In the genomic region with DNA sequence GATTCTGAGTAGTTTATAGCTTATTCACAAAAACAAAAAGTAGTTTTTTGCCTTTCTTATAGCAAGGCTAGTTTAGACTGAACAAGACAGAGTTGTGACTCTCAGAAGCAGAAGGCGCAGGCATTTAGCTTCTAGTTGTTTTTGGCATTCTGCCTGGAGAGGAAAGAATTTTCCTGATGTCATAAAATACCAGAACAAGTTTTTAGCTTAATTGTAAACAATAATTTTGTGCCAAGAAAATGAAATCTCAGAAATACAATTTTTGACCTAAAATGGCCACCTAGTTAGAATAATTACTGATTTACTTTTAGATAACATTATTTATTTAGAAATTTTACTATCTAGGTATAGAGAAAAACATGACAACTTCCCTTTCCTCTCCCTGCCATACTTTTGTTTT, we compare ENCODE assay signal across 8 cellular contexts. TPM values are rescaled to one million over a fixed set of nuclear protein-coding genes. Genes with fewer than 3 reads are reported as not detected.
DNase-seq lines count a peak whose midpoint lies in the region; ATAC-seq and TF ChIP-seq lines count a peak whose summit lies in the region.

No MANE protein-coding gene starts in this region.

- H3K27me3 ChIP-seq in BJ (ENCODE audit: control insufficient read depth, insufficient read depth, low read length) = no peaks in the 10 kb centered on the region
- H3K27me3 ChIP-seq in naive thymus-derived CD4-positive, alpha-beta T cell (ENCODE audit: control insufficient read depth in 2 of 2, insufficient read depth in 2 of 2, low read length in 2 of 2) = no peaks in the 10 kb centered on the region

- H3K9me3 Mint-ChIP-seq in naive thymus-derived CD4-positive, alpha-beta T cell = peaks cover 0 to 3% (median 0%) of the 10 kb centered on the region in 11 donors

- peaks cover 20% of the 10 kb centered on the region for H3K4me1 Mint-ChIP-seq in T-helper 17 cell
- peaks cover 9 to 66% (median 60%) of the 10 kb centered on the region in 7 donors for H3K4me1 Mint-ChIP-seq in naive thymus-derived CD4-positive, alpha-beta T cell

- H3K27ac ChIP-seq in naive thymus-derived CD4-positive, alpha-beta T cell (ENCODE audit: low read depth, low read length) = peak overlapping the region; percentile 95

- TF ChIP-seq CTCF in BJ (IDR thresholded peaks at IDR 0.05; ENCODE audit: insufficient read depth, low read depth, low read length) (no peak), epithelial cell of proximal tubule (conservative IDR thresholded peaks at IDR 0.05; ENCODE audit: low read depth, low read length) (no peak)

- ATAC-seq in T-helper 17 cell (no peak), HG03045 (IDR thresholded peaks at IDR 0.05; ENCODE audit: unreplicated experiment) (no peak)
- ATAC-seq in naive thymus-derived CD4-positive, alpha-beta T cell = no peak

- H3K9me3 ChIP-seq in T-helper 17 cell (ENCODE audit: control insufficient read depth, low read length, poor library complexity, severe bottlenecking) = no peaks in the 10 kb centered on the region
- H3K9me3 ChIP-seq in naive thymus-derived CD4-positive, alpha-beta T cell (ENCODE audit: control insufficient read depth in 2 of 3, low read length in 3 of 3) = no peaks in the 10 kb centered on the region

- CTCF ChIA-PET in BJ (lab: Yijun Ruan, JAX) = interaction anchor here (0.8 to 1.6 kb wide), 4 partner anchors 9 to 109 kb away, joined by 4 to 8 read pairs (median 4); partner anchors contain the start of gene FUBP1
- CTCF ChIA-PET in naive thymus-derived CD4-positive, alpha-beta T cell (lab: Charles Lee) = interaction anchor here (1.0 kb wide), 1 partner anchor 109 kb away, joined by 3 read pairs; no protein-coding TSS in a partner anchor

- POLR2A ChIA-PET in BJ (lab: Charles Lee) = interaction anchor here (0.7 to 2.6 kb wide), 3 partner anchors 24 to 65 kb away, joined by 3 to 12 read pairs (median 8); partner anchors contain the start of gene FUBP1
- POLR2A ChIA-PET in naive thymus-derived CD4-positive, alpha-beta T cell (lab: Charles Lee) = interaction anchor here (0.6 to 15.7 kb wide), 6 partner anchors 12 to 44 kb away, joined by 3 to 324 read pairs (median 4); partner anchors contain the start of gene FUBP1

- H3K27ac Mint-ChIP-seq in T-helper 17 cell = peak overlapping the region; percentile 100
- peak overlapping the region; percentile 29 to 100 (median 98) for H3K27ac Mint-ChIP-seq in naive thymus-derived CD4-positive, alpha-beta T cell

- peak overlapping the region; percentile 98 for H3K4me3 Mint-ChIP-seq in T-helper 17 cell
- H3K4me3 Mint-ChIP-seq in naive thymus-derived CD4-positive, alpha-beta T cell = peak overlapping the region; percentile 87 to 99 (median 92)

- H3K4me1 ChIP-seq in naive thymus-derived CD4-positive, alpha-beta T cell (ENCODE audit: control insufficient read depth in 2 of 2, insufficient read depth in 2 of 2, low read length in 2 of 2) = peaks cover 8 to 17% of the 10 kb centered on the region in 2 donors

- no peaks in the 10 kb centered on the region for H3K36me3 ChIP-seq in BJ (ENCODE audit: control insufficient read depth, insufficient read depth, low read length)
- H3K36me3 ChIP-seq in naive thymus-derived CD4-positive, alpha-beta T cell (ENCODE audit: control insufficient read depth in 2 of 3, insufficient read depth in 3 of 3, low read length in 3 of 3) = no peaks in the 10 kb centered on the region

- no peaks in the 10 kb centered on the region for H3K36me3 Mint-ChIP-seq in T-helper 17 cell (ENCODE audit: low read depth)
- no peaks in the 10 kb centered on the region for H3K36me3 Mint-ChIP-seq in naive thymus-derived CD4-positive, alpha-beta T cell

- H3K27me3 Mint-ChIP-seq in T-helper 17 cell = no peaks in the 10 kb centered on the region
- peaks cover 0 to 3% (median 0%) of the 10 kb centered on the region in 5 donors for H3K27me3 Mint-ChIP-seq in naive thymus-derived CD4-positive, alpha-beta T cell

- intact Hi-C loops in naive thymus-derived CD4-positive, alpha-beta T cell (cut with micrococcal nuclease) = loop anchor here (2.0 to 10.0 kb wide), 5 partner anchors 35 to 791 kb away; partner anchors contain the start of genes IFI44 (in 1 of the 2), IFI44L (in 1 of the 2) and PIGK (in 1 of the 2)

- peak; percentile 63 for DNase-seq in BJ (ENCODE audit: low read depth)
- DNase-seq in HS-5 (ENCODE audit: low read depth) = peak; percentile 79
- DNase-seq in T-helper 17 cell = no peak
- peak; percentile 65 for DNase-seq in epithelial cell of proximal tubule (ENCODE audit: low read depth)
- peak in 6 of 9 donors; percentile 21 to 45 (median 34) for DNase-seq in naive thymus-derived CD4-positive, alpha-beta T cell
- DNase-seq in mesenteric fat pad (ENCODE audit: low spot score) = no peak
- no peak for DNase-seq in NK-92 treated with Interleukin-12 subunit alpha and Interleukin-12 subunit beta, amount 100 ng/mL, for 24 hours (lab: John Stamatoyannopoulos, UW)

- H3K4me3 ChIP-seq in BJ (ENCODE audit: low read depth, low read length) (peak overlapping the region; percentile 68), epithelial cell of proximal tubule (ENCODE audit: low read depth, low read length) (peak overlapping the region; percentile 70)
- peak overlapping the region; percentile 57 for H3K4me3 ChIP-seq in naive thymus-derived CD4-positive, alpha-beta T cell (ENCODE audit: low read length)

RNA-seq across cellular contexts. Expression of gene DNAJB4, which starts 1.0 kb away (rescaled TPM):
- 16.7 and 39.6 TPM in 2 replicates for polyA plus RNA-seq in BJ (2011; rRNA removed)
- 17.2 and 21.0 TPM in 2 replicates for polyA minus RNA-seq in BJ (2011; rRNA and poly(A)+ RNA removed)
- 10 to 100 TPM; 15.2 to 20.8 TPM for total RNA-seq in T-helper 17 cell
- 3.6 and 10.9 TPM in 2 replicates for total RNA-seq in epithelial cell of proximal tubule
- 10 to 100 TPM; 11.4 to 20.1 (median 18.2) TPM for total RNA-seq in naive thymus-derived CD4-positive, alpha-beta T cell
- polyA plus RNA-seq in naive thymus-derived CD4-positive, alpha-beta T cell = 1 to 10 TPM; 5.9 to 7.2 TPM
- 25.2 TPM for total RNA-seq in mesenteric fat pad

RNA-seq across cellular contexts. Expression of gene FUBP1, which starts 26.9 kb away (rescaled TPM):
- polyA plus RNA-seq in BJ (2011; rRNA removed) = 79.0 and 96.2 TPM in 2 replicates
- polyA minus RNA-seq in BJ (2011; rRNA and poly(A)+ RNA removed) = 66.0 and 109 TPM in 2 replicates
- 100 to 1,000 TPM; 227 to 253 TPM for total RNA-seq in T-helper 17 cell
- total RNA-seq in epithelial cell of proximal tubule = 81.2 and 133 TPM in 2 replicates
- total RNA-seq in naive thymus-derived CD4-positive, alpha-beta T cell = 100 to 1,000 TPM; 182 to 253 (median 224) TPM
- polyA plus RNA-seq in naive thymus-derived CD4-positive, alpha-beta T cell = 10 to 100 TPM; 58.0 to 61.8 TPM
- total RNA-seq in mesenteric fat pad = 93.6 TPM

RNA-seq across cellular contexts. Expression of gene GIPC2, which starts 40.0 kb away (rescaled TPM):
- polyA plus RNA-seq in BJ (2011; rRNA removed) = 0.04 and 0.15 TPM in 2 replicates
- polyA minus RNA-seq in BJ (2011; rRNA and poly(A)+ RNA removed) = 0.09 TPM in 1 of 2 replicates, not detected in the other
- total RNA-seq in T-helper 17 cell = under 1 TPM in 1 of 2 donors, not detected in 1; 0.17 TPM
- 1.4 and 1.5 TPM in 2 replicates for total RNA-seq in epithelial cell of proximal tubule
- total RNA-seq in naive thymus-derived CD4-positive, alpha-beta T cell = under 1 TPM in 2 of 5 experiments, not detected in 3; 0.57 to 0.60 TPM
- polyA plus RNA-seq in naive thymus-derived CD4-positive, alpha-beta T cell = under 1 TPM; 0.05 to 0.32 TPM
- 2.7 TPM for total RNA-seq in mesenteric fat pad

Comparison
In these comparisons a context has a peak if more than half of its experiments do, and no peak if none do; other contexts are left out.
1. DNase-seq: peak in BJ (single experiment), HS-5 (single experiment), epithelial cell of proximal tubule (single experiment) and naive thymus-derived CD4-positive, alpha-beta T cell (6 of 9); none in T-helper 17 cell (0 of 3), mesenteric fat pad (single experiment) and NK-92 treated with Interleukin-12 subunit alpha and Interleukin-12 subunit beta, amount 100 ng/mL, for 24 hours (single experiment).
2. Peak in every context shown above with its lines, with median percentiles within 50 percentile points of each other: H3K4me3 ChIP-seq.